20 cellular contexts compared by ENCODE assay signal in the genomic region with DNA sequence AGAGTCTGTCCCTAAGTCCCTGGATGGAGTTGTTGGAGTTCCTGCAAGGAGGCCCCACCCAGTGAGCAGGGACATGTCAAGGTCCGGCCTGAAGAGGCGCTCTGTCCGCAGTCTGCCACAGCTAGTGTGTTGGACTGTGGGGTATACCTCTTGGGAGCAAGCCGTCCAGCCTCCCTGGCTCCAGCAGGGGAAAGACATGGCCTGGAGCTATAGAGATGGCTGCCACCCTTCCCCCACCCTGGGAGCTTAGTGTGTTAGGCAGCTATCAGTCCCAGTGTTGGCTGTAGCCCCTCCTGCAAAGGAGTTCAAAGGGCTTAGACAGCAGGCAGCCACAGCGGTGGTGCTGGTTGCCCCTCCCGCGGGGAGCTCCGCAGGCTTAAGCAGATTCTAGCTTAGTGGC. TPM values are rescaled to one million over a fixed set of nuclear protein-coding genes. Genes with fewer than 3 reads are reported as not detected.
A peak's percentile ranks its signal among the peaks of the same experiment; 100 is the strongest.
DNase-seq lines count a peak whose midpoint lies in the region; ATAC-seq and TF ChIP-seq lines count a peak whose summit lies in the region.
"Had no signal": no experiment of that assay in that cellular context is flagged by ENCODE, and none has a peak within 500 bp of the region (broad histone marks: within the 10 kb centered on the region; RNA-seq: fewer than 3 reads in every experiment).

No MANE protein-coding gene starts in this region.

- H3K36me3 Mint-ChIP-seq in glutamatergic neuron (ENCODE audit: unreplicated experiment) (peaks cover 25% of the 10 kb centered on the region), immature natural killer cell (peaks cover 17 to 38% (median 33%) of the 10 kb centered on the region in 3 donors)

- H2BK5ac ChIP-seq in mesendoderm (ENCODE audit: low read length): no peak overlapping the region

- H3K9ac ChIP-seq in mesendoderm (ENCODE audit: low read length): no peak overlapping the region

- no peaks in the 10 kb centered on the region for H3K4me1 ChIP-seq in mesendoderm (ENCODE audit: control insufficient read depth, low read depth, low read length)
- H3K4me1 ChIP-seq: A549 had no signal

- H3K23ac ChIP-seq in mesendoderm (ENCODE audit: low read length): no peak overlapping the region

- H3K4ac ChIP-seq in mesendoderm (ENCODE audit: low read depth, low read length): no peak overlapping the region

- DNase-seq in ELF-1 (ENCODE audit: low read depth, low spot score) (peak; percentile 97), NCI-H69 (lab: John Stamatoyannopoulos, UW) (peak; percentile 4), glutamatergic neuron (peak; percentile 18), mesendoderm (peak; percentile 47), immature natural killer cell (no peak), NCI-H2196 (lab: John Stamatoyannopoulos, UW; ENCODE audit: unreplicated experiment) (no peak)
- DNase-seq: DMS79, GOT3, Karpas-422, MV-4-11, NCI-H1105 treated with DMSO at 0.1 percent for 48 hours, NCI-H1694, NCI-H2081, NCI-H748 treated with DMSO at 0.1 percent for 48 hours had no signal

- no peak overlapping the region for H3K56ac ChIP-seq in mesendoderm (ENCODE audit: low read length)

- no peak overlapping the region for H3K4me3 ChIP-seq in mesendoderm (ENCODE audit: low read length)
- H3K4me3 ChIP-seq: A549, GM12878, Peyer's patch, SJSA1 had no signal

- H3K79me1 ChIP-seq in mesendoderm (ENCODE audit: low read length): no peaks in the 10 kb centered on the region

- H3K4me3 Mint-ChIP-seq in glutamatergic neuron (ENCODE audit: unreplicated experiment) (no peak overlapping the region), immature natural killer cell (no peak overlapping the region)
- H3K4me3 Mint-ChIP-seq: B cell had no signal

- no peak overlapping the region for H2BK15ac ChIP-seq in mesendoderm (replicated peaks; ENCODE audit: low read depth)

- ATAC-seq in HG02885 (IDR thresholded peaks at IDR 0.05; ENCODE audit: poor library complexity, unreplicated experiment): no peak
- ATAC-seq: A549, GM12878 had no signal

- H3K9me3 Mint-ChIP-seq in glutamatergic neuron (ENCODE audit: unreplicated experiment) (peaks cover 6% of the 10 kb centered on the region), immature natural killer cell (peaks cover 23 to 48% (median 37%) of the 10 kb centered on the region in 6 donors)

- no peaks in the 10 kb centered on the region for H3K27me3 ChIP-seq in mesendoderm (ENCODE audit: insufficient read depth, low read length, poor library complexity)
- H3K27me3 ChIP-seq: Peyer's patch, SJSA1 had no signal

- no peaks in the 10 kb centered on the region for H3K4me1 Mint-ChIP-seq in glutamatergic neuron (ENCODE audit: low read depth, unreplicated experiment)
- no peaks in the 10 kb centered on the region for H3K4me1 Mint-ChIP-seq in immature natural killer cell
- H3K4me1 Mint-ChIP-seq: B cell had no signal

- H4K8ac ChIP-seq in mesendoderm (ENCODE audit: low read depth, low read length): no peak overlapping the region

- H4K5ac ChIP-seq in mesendoderm (ENCODE audit: low read length): no peak overlapping the region

- H2BK120ac ChIP-seq in mesendoderm (ENCODE audit: low read depth, low read length): no peak overlapping the region

- no peak overlapping the region for H3K27ac ChIP-seq in mesendoderm (ENCODE audit: low read depth, low read length)
- H3K27ac ChIP-seq: A549, Peyer's patch, SJSA1 had no signal

- H3K18ac ChIP-seq in mesendoderm (ENCODE audit: low read length): no peak overlapping the region

- WGBS in mesendoderm (ENCODE audit: extremely low coverage, insufficient coverage, low lambda C conversion rate): no CpG with 5 or more reads among the region's 8 CpGs

- H3K27ac Mint-ChIP-seq in glutamatergic neuron (ENCODE audit: unreplicated experiment): no peak overlapping the region
- no peak overlapping the region for H3K27ac Mint-ChIP-seq in immature natural killer cell
- H3K27ac Mint-ChIP-seq: B cell had no signal

- no peaks in the 10 kb centered on the region for H3K36me3 ChIP-seq in mesendoderm (ENCODE audit: control insufficient read depth, insufficient read depth, low read length)
- H3K36me3 ChIP-seq: Peyer's patch, SJSA1 had no signal

- no peak for TF ChIP-seq CTCF in glutamatergic neuron (IDR thresholded peaks at IDR 0.05; ENCODE audit: partially characterized antibody, unreplicated experiment)

- no peaks in the 10 kb centered on the region for H3K79me2 ChIP-seq in mesendoderm (ENCODE audit: control insufficient read depth, insufficient read depth, low read length)

- H2AK5ac ChIP-seq in mesendoderm (ENCODE audit: low read length): no peak overlapping the region

- H3K27me3 Mint-ChIP-seq in glutamatergic neuron (ENCODE audit: unreplicated experiment) (no peaks in the 10 kb centered on the region), immature natural killer cell (ENCODE audit: low read depth in 3 of 3) (peaks cover 2 to 6% (median 2%) of the 10 kb centered on the region in 3 donors)
- H3K27me3 Mint-ChIP-seq: B cell had no signal

- H3K4me2 ChIP-seq in mesendoderm (ENCODE audit: low read length): no peak overlapping the region
- H3K4me2 ChIP-seq: A549 had no signal

RNA-seq across cellular contexts. Expression of a gene that starts 20.3 kb away (rescaled TPM):
- 2.4 TPM for total RNA-seq in glutamatergic neuron (ENCODE audit: unreplicated experiment)
- 0.01 TPM for polyA plus RNA-seq in mesendoderm (2013, experiment 1 of 2)
- 0.01 TPM for polyA plus RNA-seq in mesendoderm (2013, experiment 2 of 2)
- under 1 TPM in 2 of 3 donors, not detected in 1; 0.04 TPM for polyA plus RNA-seq in immature natural killer cell

Comparison
In these comparisons a context has a peak if more than half of its experiments do, and no peak if none do; other contexts are left out.
1. DNase-seq: peak in ELF-1 (single experiment), NCI-H69 (single experiment), glutamatergic neuron (single experiment) and mesendoderm (single experiment); none in immature natural killer cell (0 of 3) and NCI-H2196 (single experiment).